1 cellular context compared by ENCODE assay signal in the genomic region with DNA sequence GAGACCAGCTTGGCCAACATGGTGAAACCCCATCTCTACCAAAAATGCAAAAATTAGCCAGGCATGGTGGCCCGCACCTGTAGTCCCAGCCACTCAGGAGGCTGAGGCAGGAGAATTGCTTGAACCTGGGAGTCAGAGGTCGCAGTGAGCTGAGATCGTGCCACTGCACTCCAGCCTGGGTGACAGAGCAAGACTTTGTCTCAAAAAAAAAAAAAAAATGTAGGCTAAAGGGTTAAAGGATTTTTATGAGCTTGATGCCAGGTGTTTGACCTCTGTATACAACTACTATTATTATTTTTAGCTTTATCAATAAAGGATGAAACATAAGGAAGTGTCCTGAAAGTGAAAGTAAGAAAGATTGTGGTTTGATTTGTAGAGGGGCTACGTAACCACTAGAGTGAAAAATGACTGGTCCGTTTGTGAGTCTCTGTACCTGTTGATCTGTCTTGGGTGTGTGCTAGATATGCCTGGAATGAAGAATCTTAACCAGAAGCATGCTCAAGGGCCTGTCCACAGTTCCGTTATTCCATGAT.
TF ChIP-seq lines count a peak whose summit lies in the region.

No MANE protein-coding gene starts in this region.

TF ChIP-seq in GM12878, 131 proteins besides CTCF, POLR2A, EP300 and RAD21 (continued from another document):
- TF ChIP-seq CUX1 (IDR thresholded peaks at IDR 0.05; ENCODE audit: insufficient replicate concordance, low read depth, low read length) (peak; percentile 25), CBFB (IDR thresholded peaks at IDR 0.05; ENCODE audit: low read depth) (peak; percentile 58; the same call in 1 of the 2 replicates), MTA2 (IDR thresholded peaks at IDR 0.05; ENCODE audit: low read depth) (peak; percentile 57; the same call in 1 of the 2 replicates), NFIC (IDR thresholded peaks at IDR 0.05; ENCODE audit: low read depth, low read length) (peak; percentile 47; the same call in 1 of the 2 replicates), DPF2 (IDR thresholded peaks at IDR 0.05) (0 out of 2 replicates have a peak, but pooled peaks have one; percentile 38), NBN (IDR thresholded peaks at IDR 0.05) (peak; percentile 62; the same call in 1 of the 2 replicates), ATF2 (IDR thresholded peaks at IDR 0.05; ENCODE audit: low read length) (peak; percentile 42; the same call in 1 of the 2 replicates), CREB1 (IDR thresholded peaks at IDR 0.05; ENCODE audit: low read depth) (0 out of 2 replicates have a peak, but pooled peaks have one; percentile 31), JUNB (IDR thresholded peaks at IDR 0.05) (peak; percentile 62), RUNX3 (IDR thresholded peaks at IDR 0.05; ENCODE audit: low read length) (peak; percentile 94), CREM (IDR thresholded peaks at IDR 0.05; ENCODE audit: low read depth) (peak; percentile 47; the same call in 1 of the 2 replicates), IKZF1 (conservative IDR thresholded peaks at IDR 0.05) (peak; percentile 48), IRF4 (IDR thresholded peaks at IDR 0.05; ENCODE audit: low read depth, low read length) (peak; percentile 49; the same call in 1 of the 2 replicates), MEF2A (IDR thresholded peaks at IDR 0.05; ENCODE audit: insufficient read depth, low read depth, low read length) (0 out of 2 replicates have a peak, but pooled peaks have one; percentile 53), MEF2B (IDR thresholded peaks at IDR 0.05; ENCODE audit: partially characterized antibody, poor library complexity, severe bottlenecking) (peak; percentile 25), NR2F1 (conservative IDR thresholded peaks at IDR 0.05) (peak; percentile 62), BCL11A (IDR thresholded peaks at IDR 0.05; ENCODE audit: low read depth, low read length) (0 out of 2 replicates have a peak, but pooled peaks have one; percentile 49), EED (IDR thresholded peaks at IDR 0.05; ENCODE audit: low read depth) (peak; percentile 68)
- TF ChIP-seq, protein P1, sequence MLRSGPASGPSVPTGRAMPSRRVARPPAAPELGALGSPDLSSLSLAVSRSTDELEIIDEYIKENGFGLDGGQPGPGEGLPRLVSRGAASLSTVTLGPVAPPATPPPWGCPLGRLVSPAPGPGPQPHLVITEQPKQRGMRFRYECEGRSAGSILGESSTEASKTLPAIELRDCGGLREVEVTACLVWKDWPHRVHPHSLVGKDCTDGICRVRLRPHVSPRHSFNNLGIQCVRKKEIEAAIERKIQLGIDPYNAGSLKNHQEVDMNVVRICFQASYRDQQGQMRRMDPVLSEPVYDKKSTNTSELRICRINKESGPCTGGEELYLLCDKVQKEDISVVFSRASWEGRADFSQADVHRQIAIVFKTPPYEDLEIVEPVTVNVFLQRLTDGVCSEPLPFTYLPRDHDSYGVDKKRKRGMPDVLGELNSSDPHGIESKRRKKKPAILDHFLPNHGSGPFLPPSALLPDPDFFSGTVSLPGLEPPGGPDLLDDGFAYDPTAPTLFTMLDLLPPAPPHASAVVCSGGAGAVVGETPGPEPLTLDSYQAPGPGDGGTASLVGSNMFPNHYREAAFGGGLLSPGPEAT (IDR thresholded peaks at IDR 0.05; ENCODE audit: low read depth): peak; percentile 52; the same call in 1 of the 2 replicates
